ENCODE assay signal across 9 cellular contexts in genomic region chr6:125985522-125985921, GRCh38. TPM values are rescaled to one million over a fixed set of nuclear protein-coding genes. Genes with fewer than 3 reads are reported as not detected.
A peak's percentile ranks its signal among the peaks of the same experiment; 100 is the strongest.
DNase-seq lines count a peak whose midpoint lies in the region; TF ChIP-seq lines count a peak whose summit lies in the region.
"Had no signal": no experiment of that assay in that cellular context is flagged by ENCODE, and none has a peak within 500 bp of the region (broad histone marks: within the 10 kb centered on the region; RNA-seq: fewer than 3 reads in every experiment).

No MANE protein-coding gene starts in this region.

- no peak for DNase-seq in CD8-positive, alpha-beta memory T cell
- DNase-seq in effector memory CD4-positive, alpha-beta T cell = no peak
- DNase-seq in osteoblast (ENCODE audit: insufficient read length, low spot score, missing footprints) (no peak), NCI-H2081 (lab: John Stamatoyannopoulos, UW) (no peak), islet precursor cell (no peak), dermis blood vessel endothelial cell (no peak)
- no peak for DNase-seq in effector CD8-positive, alpha-beta T cell (lab: John Stamatoyannopoulos, UW)

- no peaks in the 10 kb centered on the region for H3K36me3 ChIP-seq in CD8-positive, alpha-beta memory T cell (ENCODE audit: insufficient read depth, low read length)
- H3K36me3 ChIP-seq in Loucy (ENCODE audit: insufficient read depth, low read length) (no peaks in the 10 kb centered on the region), osteoblast (ENCODE audit: insufficient read depth, low read length) (no peaks in the 10 kb centered on the region)
- no peaks in the 10 kb centered on the region for H3K36me3 ChIP-seq in effector memory CD4-positive, alpha-beta T cell (ENCODE audit: control insufficient read depth, insufficient read depth, low read length)

- peaks cover 4 to 12% (median 8%) of the 10 kb centered on the region in 3 donors for H3K4me1 Mint-ChIP-seq in CD8-positive, alpha-beta memory T cell

- H3K4me3 ChIP-seq in CD8-positive, alpha-beta memory T cell (ENCODE audit: low read length) = peak overlapping the region; percentile 92
- H3K4me3 ChIP-seq in Loucy (ENCODE audit: low read length, poor library complexity, severe bottlenecking) (peak overlapping the region; percentile 80), osteoblast (ENCODE audit: insufficient read depth, low read length) (peak overlapping the region; percentile 88)
- H3K4me3 ChIP-seq in effector memory CD4-positive, alpha-beta T cell (ENCODE audit: insufficient read depth, low read depth, low read length, poor library complexity, severe bottlenecking) = peak overlapping the region; percentile 96

- H3K4me3 Mint-ChIP-seq in CD8-positive, alpha-beta memory T cell = peak overlapping the region in 6 of 7 donors; percentile 5 to 54 (median 33)
- H3K4me3 Mint-ChIP-seq: T-helper 17 cell had no signal

- no peaks in the 10 kb centered on the region for H3K27me3 Mint-ChIP-seq in CD8-positive, alpha-beta memory T cell
- H3K27me3 Mint-ChIP-seq: T-helper 17 cell had no signal

- H3K9me2 ChIP-seq in Loucy (replicated peaks; ENCODE audit: low read depth, low read length) = no peaks in the 10 kb centered on the region

- no peaks in the 10 kb centered on the region for H3K9me3 Mint-ChIP-seq in CD8-positive, alpha-beta memory T cell

- H4K20me1 ChIP-seq in Loucy (ENCODE audit: insufficient read depth, low read length, poor library complexity, severe bottlenecking) = peaks cover 11% of the 10 kb centered on the region
- H4K20me1 ChIP-seq in osteoblast (ENCODE audit: insufficient read depth, low read length) = peaks cover 4% of the 10 kb centered on the region

- peak overlapping the region; percentile 80 for H3K9ac ChIP-seq in Loucy (ENCODE audit: low read depth, low read length, poor library complexity, severe bottlenecking)

- H3K4me1 ChIP-seq in CD8-positive, alpha-beta memory T cell (ENCODE audit: insufficient read depth, low read length) = peaks cover 34% of the 10 kb centered on the region
- peaks cover 45% of the 10 kb centered on the region for H3K4me1 ChIP-seq in Loucy (ENCODE audit: insufficient read depth, low read length, poor library complexity, severe bottlenecking)
- H3K4me1 ChIP-seq in effector memory CD4-positive, alpha-beta T cell (ENCODE audit: control insufficient read depth, insufficient read depth, low read length, poor library complexity, severe bottlenecking) = no peaks in the 10 kb centered on the region
- peaks cover 34% of the 10 kb centered on the region for H3K4me1 ChIP-seq in osteoblast (ENCODE audit: insufficient read depth, low read length)

- H3K79me2 ChIP-seq in Loucy (ENCODE audit: insufficient read depth, low read length) = peaks cover 40% of the 10 kb centered on the region
- H3K79me2 ChIP-seq in osteoblast (ENCODE audit: insufficient read depth, low read length) = peaks cover 46% of the 10 kb centered on the region

- H3K36me3 Mint-ChIP-seq in CD8-positive, alpha-beta memory T cell = peaks cover 0 to 1% (median 0%) of the 10 kb centered on the region in 3 donors

- TF ChIP-seq CTCF in Loucy (conservative IDR thresholded peaks at IDR 0.05; ENCODE audit: low read length) (no peak), osteoblast (IDR thresholded peaks at IDR 0.05; ENCODE audit: extremely low read depth, low read depth, low read length) (no peak)

- CTCF ChIA-PET in CD8-positive, alpha-beta memory T cell (lab: Charles Lee) = interaction anchor here (1.1 to 3.3 kb wide), 6 partner anchors 10 to 204 kb away, joined by 4 to 28 read pairs (median 19); partner anchors contain the start of genes HINT3 and NCOA7

- no peaks in the 10 kb centered on the region for H3K27me3 ChIP-seq in CD8-positive, alpha-beta memory T cell (ENCODE audit: insufficient read depth, low read length, poor library complexity, severe bottlenecking)
- H3K27me3 ChIP-seq in Loucy (ENCODE audit: insufficient read depth, low read length, poor library complexity, severe bottlenecking) = no peaks in the 10 kb centered on the region
- no peaks in the 10 kb centered on the region for H3K27me3 ChIP-seq in effector memory CD4-positive, alpha-beta T cell (replicated peaks; ENCODE audit: control insufficient read depth, insufficient read depth, low read length, poor library complexity, severe bottlenecking)
- no peaks in the 10 kb centered on the region for H3K27me3 ChIP-seq in osteoblast (ENCODE audit: insufficient read depth, low read length)

- H3F3A ChIP-seq in Loucy (ENCODE audit: low read depth) = 0 out of 2 replicates have a peak, but pooled peaks cover 5% of the 10 kb centered on the region

- H3K27ac ChIP-seq in CD8-positive, alpha-beta memory T cell (ENCODE audit: low read depth, low read length) = peak overlapping the region; percentile 87
- no peak overlapping the region for H3K27ac ChIP-seq in effector memory CD4-positive, alpha-beta T cell (ENCODE audit: insufficient read depth, low read length, poor library complexity, severe bottlenecking)
- H3K27ac ChIP-seq in osteoblast (ENCODE audit: low read depth, low read length) = no peak overlapping the region

- POLR2A ChIA-PET in CD8-positive, alpha-beta memory T cell (lab: Charles Lee) = interaction anchor here (0.7 to 2.6 kb wide), 5 partner anchors 11 to 205 kb away, joined by 3 to 37 read pairs (median 9); partner anchors contain the start of genes HINT3 and NCOA7

- H3K4me2 ChIP-seq in Loucy (ENCODE audit: low read depth, low read length, poor library complexity, severe bottlenecking) (peak overlapping the region; percentile 81), osteoblast (ENCODE audit: insufficient read depth, low read length) (peak overlapping the region; percentile 95)

- H2AFZ ChIP-seq in Loucy (ENCODE audit: low read length) (peak overlapping the region; percentile 87), osteoblast (ENCODE audit: low read length) (peak overlapping the region; percentile 98)

- H3K27ac Mint-ChIP-seq in CD8-positive, alpha-beta memory T cell = peak overlapping the region in 1 of 8 donors; percentile 5
- H3K27ac Mint-ChIP-seq: T-helper 17 cell had no signal

- no peaks in the 10 kb centered on the region for H3K9me3 ChIP-seq in CD8-positive, alpha-beta memory T cell (ENCODE audit: low read length)
- no peaks in the 10 kb centered on the region for H3K9me3 ChIP-seq in Loucy (ENCODE audit: insufficient read depth, low read depth, low read length)
- H3K9me3 ChIP-seq in effector memory CD4-positive, alpha-beta T cell (ENCODE audit: control insufficient read depth, low read length) = no peaks in the 10 kb centered on the region
- H3K9me3 ChIP-seq in osteoblast (ENCODE audit: low read depth, low read length) = no peaks in the 10 kb centered on the region

RNA-seq across cellular contexts. Expression of gene TRMT11, which starts 0.8 kb away (rescaled TPM):
- 10 to 100 TPM; 35.8 to 37.9 TPM for total RNA-seq in CD8-positive, alpha-beta memory T cell
- polyA plus RNA-seq in CD8-positive, alpha-beta memory T cell = 14.8 TPM
- total RNA-seq in osteoblast = 26.8 and 27.1 TPM in 2 replicates
- total RNA-seq in dermis blood vessel endothelial cell = 17.1 and 18.0 TPM in 2 replicates

RNA-seq across cellular contexts. Expression of gene HINT3, which starts 29.0 kb away (rescaled TPM):
- 10 to 100 TPM; 12.1 to 12.8 TPM for total RNA-seq in CD8-positive, alpha-beta memory T cell
- 10.4 TPM for polyA plus RNA-seq in CD8-positive, alpha-beta memory T cell
- total RNA-seq in osteoblast = 30.4 and 32.4 TPM in 2 replicates
- 13.0 and 20.3 TPM in 2 replicates for total RNA-seq in dermis blood vessel endothelial cell
